17 cellular contexts compared by ENCODE assay signal in genomic region chr16:50611995-50612848, GRCh38.
DNase-seq lines count a peak whose midpoint lies in the region; ATAC-seq and TF ChIP-seq lines count a peak whose summit lies in the region.
"Had no signal": no experiment of that assay in that cellular context is flagged by ENCODE, and none has a peak within 500 bp of the region (broad histone marks: within the 10 kb centered on the region; RNA-seq: fewer than 3 reads in every experiment).

No MANE protein-coding gene starts in this region.

- H3K27me3 Mint-ChIP-seq in CD14-positive monocyte (ENCODE audit: low read depth in 3 of 3) (peaks cover 3 to 7% (median 3%) of the 10 kb centered on the region in 3 donors), T-helper 17 cell (no peaks in the 10 kb centered on the region)

- ATAC-seq in T-helper 17 cell (no peak), GM18861 (IDR thresholded peaks at IDR 0.05; ENCODE audit: unreplicated experiment) (no peak)
- ATAC-seq: natural killer cell treated with Interleukin-12 subunit alpha and Interleukin-12 subunit beta and Interleukin-15 and Interleukin-18, amount 100 ng/mL, for 72 hours; psoas muscle had no signal

- H3K27me3 ChIP-seq in esophagus squamous epithelium (no peaks in the 10 kb centered on the region), neuronal stem cell (ENCODE audit: control insufficient read depth in 3 of 3, insufficient read depth in 3 of 3, low read depth in 1 of 3, low read length in 3 of 3) (no peaks in the 10 kb centered on the region), tibial nerve (no peaks in the 10 kb centered on the region)

- H3K36me3 ChIP-seq in esophagus squamous epithelium (peaks cover 0 to 4% (median 0%) of the 10 kb centered on the region in 3 donors), neuronal stem cell (replicated peaks in 1 of 2; ENCODE audit: control insufficient read depth in 2 of 2, insufficient read depth in 2 of 2, low read length in 2 of 2) (peaks cover 0 to 6% of the 10 kb centered on the region in 2 donors), tibial nerve (no peaks in the 10 kb centered on the region)

- no peak overlapping the region for H3K14ac ChIP-seq in neuronal stem cell (ENCODE audit: low read length)

- no peak overlapping the region for H3K4ac ChIP-seq in neuronal stem cell (ENCODE audit: low read length)

- no peak for DNase-seq in CD14-positive monocyte (ENCODE audit: low spot score)
- no peak for DNase-seq in T-helper 17 cell
- DNase-seq in esophagus squamous epithelium (lab: John Stamatoyannopoulos, UW) = no peak
- DNase-seq in neuronal stem cell (ENCODE audit: low spot score) = no peak
- DNase-seq in effector CD4-positive, alpha-beta T cell = no peak
- no peak for DNase-seq in tibial nerve (ENCODE audit: low spot score in 2 of 2)
- DNase-seq in HPDE6-E6E7 (ENCODE audit: extremely low spot score) = no peak
- DNase-seq: activated gamma-delta T cell; amygdala; cerebellar nuclear complex; effector memory CD4-positive, alpha-beta T cell; head of caudate nucleus; NCI-H1694; NCI-H748 treated with DMSO at 0.1 percent for 48 hours had no signal

- no peak overlapping the region for H4K8ac ChIP-seq in neuronal stem cell (ENCODE audit: low read depth, low read length)

- H2AFZ ChIP-seq in neuronal stem cell (ENCODE audit: low read length) = no peak overlapping the region

- H3K4me3 Mint-ChIP-seq in CD14-positive monocyte (peak overlapping the region in 1 of 2 donors; percentile 67), T-helper 17 cell (no peak overlapping the region)
- H3K4me3 Mint-ChIP-seq: natural killer cell treated with Interleukin-12 subunit alpha and Interleukin-12 subunit beta and Interleukin-15 and Interleukin-18, amount 100 ng/mL, for 72 hours had no signal

- H3K27ac Mint-ChIP-seq in CD14-positive monocyte = peak overlapping the region in 4 of 7 donors; percentile 39 to 85 (median 45)
- H3K27ac Mint-ChIP-seq in T-helper 17 cell = peak overlapping the region; percentile 43

- H3K9ac ChIP-seq in neuronal stem cell (ENCODE audit: low read depth, low read length, poor library complexity) = no peak overlapping the region

- no peak overlapping the region for H2BK12ac ChIP-seq in neuronal stem cell (ENCODE audit: low read length)

- no peak overlapping the region for H3K4me3 ChIP-seq in esophagus squamous epithelium
- no peak overlapping the region for H3K4me3 ChIP-seq in neuronal stem cell (ENCODE audit: low read length in 2 of 2)
- no peak overlapping the region for H3K4me3 ChIP-seq in tibial nerve
- H3K4me3 ChIP-seq: psoas muscle had no signal

- TF ChIP-seq CTCF in CD14-positive monocyte (IDR thresholded peaks at IDR 0.05) (no peak), esophagus squamous epithelium (IDR thresholded peaks at IDR 0.05) (no peak), tibial nerve (IDR thresholded peaks at IDR 0.05) (no peak)

- H3K9me3 ChIP-seq in T-helper 17 cell (ENCODE audit: control insufficient read depth, low read length, poor library complexity, severe bottlenecking) (no peaks in the 10 kb centered on the region), esophagus squamous epithelium (no peaks in the 10 kb centered on the region), neuronal stem cell (replicated peaks in 1 of 2; ENCODE audit: control insufficient read depth in 2 of 2, insufficient read depth in 1 of 2, low read depth in 1 of 2, low read length in 2 of 2) (no peaks in the 10 kb centered on the region), tibial nerve (no peaks in the 10 kb centered on the region)
- H3K9me3 ChIP-seq: psoas muscle had no signal

- no peak overlapping the region for H2BK5ac ChIP-seq in neuronal stem cell (ENCODE audit: low read length)

- no peaks in the 10 kb centered on the region for H3K79me1 ChIP-seq in neuronal stem cell (ENCODE audit: low read depth, low read length)

- H3K18ac ChIP-seq in neuronal stem cell (ENCODE audit: low read length) = no peak overlapping the region

- no peak overlapping the region for H2BK120ac ChIP-seq in neuronal stem cell (ENCODE audit: low read depth, low read length)

- no peak for TF ChIP-seq POLR2A in esophagus squamous epithelium (IDR thresholded peaks at IDR 0.05)
- no peak for TF ChIP-seq POLR2A in tibial nerve (IDR thresholded peaks at IDR 0.05)

- peak overlapping the region; percentile 26 for H2BK15ac ChIP-seq in neuronal stem cell (ENCODE audit: low read length)

- peaks cover 0 to 1% (median 0%) of the 10 kb centered on the region in 7 donors for H3K9me3 Mint-ChIP-seq in CD14-positive monocyte
- H3K9me3 Mint-ChIP-seq: natural killer cell treated with Interleukin-12 subunit alpha and Interleukin-12 subunit beta and Interleukin-15 and Interleukin-18, amount 100 ng/mL, for 72 hours had no signal

- H3K4me1 ChIP-seq in esophagus squamous epithelium = peaks cover 0 to 70% (median 21%) of the 10 kb centered on the region in 3 donors
- H3K4me1 ChIP-seq in neuronal stem cell (ENCODE audit: control insufficient read depth in 2 of 2, insufficient read depth in 1 of 2, low read depth in 1 of 2, low read length in 2 of 2) = peaks cover 0 to 12% of the 10 kb centered on the region in 2 donors
- H3K4me1 ChIP-seq in tibial nerve = peaks cover 0 to 47% (median 6%) of the 10 kb centered on the region in 4 donors

- intact Hi-C loops in CD14-positive monocyte (cut with micrococcal nuclease) = no loop called here
- intact Hi-C loops in esophagus squamous epithelium (cut with DNase I) = no loop called here

- H3K23ac ChIP-seq in neuronal stem cell (ENCODE audit: low read depth, low read length, poor library complexity) = no peak overlapping the region

- H4K91ac ChIP-seq in neuronal stem cell (ENCODE audit: low read depth, low read length, poor library complexity) = no peak overlapping the region

- no peak for TF ChIP-seq EP300 in tibial nerve (IDR thresholded peaks at IDR 0.05)

- H3K4me2 ChIP-seq in neuronal stem cell (ENCODE audit: insufficient read depth, low read length, poor library complexity, severe bottlenecking) = no peak overlapping the region

- peak overlapping the region; percentile 67 to 93 (median 82) for H3K27ac ChIP-seq in esophagus squamous epithelium
- H3K27ac ChIP-seq in neuronal stem cell (replicated peaks; ENCODE audit: low read length) = no peak overlapping the region
- H3K27ac ChIP-seq in tibial nerve = peak overlapping the region in 2 of 4 donors; percentile 13 to 80
- H3K27ac ChIP-seq: psoas muscle had no signal

- WGBS in esophagus squamous epithelium, 2 donors = 80 to 85% methylated on average over 6 to 10 of the region's 10 CpGs
- WGBS in neuronal stem cell (ENCODE audit: extremely low coverage in 2 of 2, insufficient read length in 2 of 2, insufficient replicate concordance in 1 of 2), 2 donors = no CpG with 5 or more reads among the region's 10 CpGs
- 88 to 90% methylated on average over 10 of the region's 10 CpGs for WGBS in tibial nerve, 2 donors

- peaks cover 34% of the 10 kb centered on the region for H3K4me1 Mint-ChIP-seq in CD14-positive monocyte
- H3K4me1 Mint-ChIP-seq in T-helper 17 cell = peaks cover 19% of the 10 kb centered on the region

- no peak overlapping the region for H2AK5ac ChIP-seq in neuronal stem cell (ENCODE audit: low read depth, low read length)

- H3K36me3 Mint-ChIP-seq in CD14-positive monocyte (peaks cover 0 to 7% of the 10 kb centered on the region in 2 donors), T-helper 17 cell (ENCODE audit: low read depth) (no peaks in the 10 kb centered on the region)
- H3K36me3 Mint-ChIP-seq: natural killer cell treated with Interleukin-12 subunit alpha and Interleukin-12 subunit beta and Interleukin-15 and Interleukin-18, amount 100 ng/mL, for 72 hours had no signal
